Comparison of ENCODE assay signal across 1 cellular context in the genomic region with DNA sequence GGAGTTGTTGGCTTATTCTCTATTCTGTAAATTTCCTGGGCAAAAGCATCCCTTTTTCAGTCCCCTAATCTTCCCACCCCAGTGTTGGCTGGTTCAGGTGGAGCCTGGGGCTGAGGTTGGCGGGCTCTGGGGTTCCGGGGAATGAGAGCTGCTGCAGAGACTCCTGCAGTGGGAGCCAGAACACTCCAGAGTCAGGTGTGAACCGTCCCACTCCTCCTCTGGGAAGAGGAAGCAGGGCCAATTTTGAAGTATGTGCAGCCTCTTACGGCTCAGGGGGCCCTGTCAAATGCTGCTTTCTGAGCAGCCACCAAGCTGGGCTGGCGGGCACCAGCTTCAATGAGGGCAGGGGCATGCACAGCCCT.
TF ChIP-seq lines count a peak whose summit lies in the region.

No MANE protein-coding gene starts in this region.

TF ChIP-seq in IMR-90, 13 proteins besides CTCF, POLR2A, EP300 and RAD21 (continued from another document):
- no peak for TF ChIP-seq ELK1 (IDR thresholded peaks at IDR 0.05; ENCODE audit: borderline replicate concordance, low read depth, low read length)
- no peak for TF ChIP-seq NFE2L2 (IDR thresholded peaks at IDR 0.05; ENCODE audit: low read depth, low read length)
- no peak for TF ChIP-seq MAFK (IDR thresholded peaks at IDR 0.05; ENCODE audit: low read depth, low read length)
- TF ChIP-seq, protein P1, sequence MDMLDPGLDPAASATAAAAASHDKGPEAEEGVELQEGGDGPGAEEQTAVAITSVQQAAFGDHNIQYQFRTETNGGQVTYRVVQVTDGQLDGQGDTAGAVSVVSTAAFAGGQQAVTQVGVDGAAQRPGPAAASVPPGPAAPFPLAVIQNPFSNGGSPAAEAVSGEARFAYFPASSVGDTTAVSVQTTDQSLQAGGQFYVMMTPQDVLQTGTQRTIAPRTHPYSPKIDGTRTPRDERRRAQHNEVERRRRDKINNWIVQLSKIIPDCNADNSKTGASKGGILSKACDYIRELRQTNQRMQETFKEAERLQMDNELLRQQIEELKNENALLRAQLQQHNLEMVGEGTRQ (IDR thresholded peaks at IDR 0.05; ENCODE audit: low read depth, low read length) = no peak
- no peak for TF ChIP-seq MXI1 (IDR thresholded peaks at IDR 0.05; ENCODE audit: borderline replicate concordance, low read depth, low read length)
- TF ChIP-seq BHLHE40 (IDR thresholded peaks at IDR 0.05; ENCODE audit: low read depth, low read length) = no peak
- TF ChIP-seq CEBPB (IDR thresholded peaks at IDR 0.05; ENCODE audit: low read depth, low read length) = no peak
- no peak for TF ChIP-seq RFX5 (IDR thresholded peaks at IDR 0.05; ENCODE audit: low read depth, low read length)
- no peak for TF ChIP-seq SMC3 (IDR thresholded peaks at IDR 0.05; ENCODE audit: low read depth, low read length)
- no peak for TF ChIP-seq MAZ (IDR thresholded peaks at IDR 0.05; ENCODE audit: borderline replicate concordance, low read depth, low read length)
- TF ChIP-seq RCOR1 (IDR thresholded peaks at IDR 0.05; ENCODE audit: insufficient replicate concordance, low read length) = no peak
